In genomic region chr17:51347851-51348584, GRCh38 we compare ENCODE assay signal across 22 cellular contexts.
A peak's percentile ranks its signal among the peaks of the same experiment; 100 is the strongest.
DNase-seq lines count a peak whose midpoint lies in the region; ATAC-seq and TF ChIP-seq lines count a peak whose summit lies in the region.
"Had no signal": no experiment of that assay in that cellular context is flagged by ENCODE, and none has a peak within 500 bp of the region (broad histone marks: within the 10 kb centered on the region; RNA-seq: fewer than 3 reads in every experiment).

No MANE protein-coding gene starts in this region.

- H3K27ac ChIP-seq in foreskin keratinocyte (no peak overlapping the region), substantia nigra (ENCODE audit: low read depth, low read length, poor library complexity, severe bottlenecking) (peak overlapping the region; percentile 94)
- H3K27ac ChIP-seq: C4-2B, SK-N-MC had no signal

- peaks cover 11% of the 10 kb centered on the region for H3K27me3 ChIP-seq in foreskin keratinocyte

- H3K4me1 ChIP-seq in foreskin keratinocyte, result peaks cover under 1% of the 10 kb centered on the region

- ATAC-seq in foreskin keratinocyte, result peak; percentile 58
- ATAC-seq: CD8-positive, alpha-beta T cell; HCT116 had no signal

- no peak for TF ChIP-seq CTCF in foreskin keratinocyte (conservative IDR thresholded peaks at IDR 0.05)

- DNase-seq in LHCN-M2 (ENCODE audit: low read depth) (peak; percentile 22), SW480 (ENCODE audit: low spot score) (peak; percentile 20), foreskin keratinocyte (peak in 1 of 2 donors; percentile 32), substantia nigra (lab: John Stamatoyannopoulos, UW) (no peak), NCI-H2227 treated with DMSO at 0.1 percent for 48 hours (lab: John Stamatoyannopoulos, UW) (no peak), iPS-NIHi11 (ENCODE audit: low spot score) (no peak), pons (ENCODE audit: low spot score) (no peak)
- DNase-seq: CD8-positive, alpha-beta T cell; DMS 273 treated with DMSO at 0.1 percent for 48 hours; DND-41; NCI-H1092; NCI-H1417 treated with DMSO at 0.1 percent for 48 hours; NCI-H187; NCI-H2081 treated with DMSO at 0.1 percent for 48 hours; NCI-H2171; NCI-H345; NCI-H524; NCI-H748 treated with DMSO at 0.1 percent for 48 hours; SHP77 treated with DMSO at 0.1 percent for 48 hours had no signal

Comparison
In these comparisons a context has a peak if more than half of its experiments do, and no peak if none do; other contexts are left out.
1. DNase-seq: peak in LHCN-M2 (single experiment) and SW480 (single experiment); none in substantia nigra (0 of 49), NCI-H2227 treated with DMSO at 0.1 percent for 48 hours (single experiment), iPS-NIHi11 (single experiment) and pons (single experiment).